Comparison of ENCODE assay signal across 30 cellular contexts in genomic region chr3:156769661-156770654, GRCh38. TPM values are rescaled to one million over a fixed set of nuclear protein-coding genes. Genes with fewer than 3 reads are reported as not detected.
A peak's percentile ranks its signal among the peaks of the same experiment; 100 is the strongest.
DNase-seq lines count a peak whose midpoint lies in the region; ATAC-seq and TF ChIP-seq lines count a peak whose summit lies in the region.
"Had no signal": no experiment of that assay in that cellular context is flagged by ENCODE, and none has a peak within 500 bp of the region (broad histone marks: within the 10 kb centered on the region; RNA-seq: fewer than 3 reads in every experiment).

No MANE protein-coding gene starts in this region.

- ATAC-seq in foreskin keratinocyte (no peak), right cardiac atrium (no peak), HG03159 (IDR thresholded peaks at IDR 0.05; ENCODE audit: unreplicated experiment) (no peak)
- ATAC-seq: A549; HepG2; left ventricle myocardium superior; naive thymus-derived CD8-positive, alpha-beta T cell; stimulated activated naive CD8-positive, alpha-beta T cell treated with anti-CD3 and anti-CD28 coated beads, Interleukin-15, amount 100 ng/mL, for 72 hours had no signal

- no peak overlapping the region for H3K4me3 Mint-ChIP-seq in MCF 10A (ENCODE audit: unreplicated experiment)
- H3K4me3 Mint-ChIP-seq: activated T-cell treated with anti-CD3 and anti-CD28 coated beads, Interleukin-2, amount 50 U/mL, for 24 hours; dendritic cell treated with granulocyte-macrophage colony-stimulating factor and Interleukin-4, amounts not matched to agents 40 ng/mL and 50 ng/mL, for 4 days; endodermal cell; naive thymus-derived CD8-positive, alpha-beta T cell; stimulated activated naive CD8-positive, alpha-beta T cell treated with anti-CD3 and anti-CD28 coated beads, Interleukin-15, amount 100 ng/mL, for 72 hours had no signal

- H3K27ac ChIP-seq in mammary epithelial cell (ENCODE audit: insufficient read depth, low read depth, low read length) (no peak overlapping the region), foreskin keratinocyte (peak overlapping the region; percentile 64), right cardiac atrium (ENCODE audit: low read length) (no peak overlapping the region)
- H3K27ac ChIP-seq: A549; BLaER1 treated with 17β-estradiol and CSF1 and Interleukin-3, amounts not matched to agents 10 nM and 100 nM; cardiac muscle cell; skin epidermis had no signal

- H4K20me1 ChIP-seq in mammary epithelial cell (ENCODE audit: insufficient read depth, low read length): no peaks in the 10 kb centered on the region
- H4K20me1 ChIP-seq: BLaER1 treated with 17β-estradiol and CSF1 and Interleukin-3, amounts not matched to agents 10 nM and 100 nM had no signal

- H2AFZ ChIP-seq in mammary epithelial cell (ENCODE audit: low read depth, low read length): no peak overlapping the region

- CTCF ChIA-PET in MCF 10A (lab: Yijun Ruan, JAX): interaction anchor here (0.7 to 1.1 kb wide), 2 partner anchors 34 to 367 kb away, joined by 3 read pairs; no protein-coding TSS in a partner anchor
- CTCF ChIA-PET in mammary epithelial cell (lab: Charles Lee; ENCODE audit: low non-redundant PET): interaction anchor here (0.6 kb wide), 1 partner anchor 235 kb away, joined by 3 read pairs; no protein-coding TSS in a partner anchor

- no peak overlapping the region for H3K4me2 ChIP-seq in mammary epithelial cell (ENCODE audit: insufficient read depth, low read depth, low read length)
- H3K4me2 ChIP-seq: A549; BLaER1 treated with 17β-estradiol and CSF1 and Interleukin-3, amounts not matched to agents 10 nM and 100 nM had no signal

- POLR2A ChIA-PET in MCF 10A (lab: Yijun Ruan, JAX): interaction anchor here (0.8 to 1.1 kb wide), 2 partner anchors 57 to 311 kb away, joined by 3 read pairs; no protein-coding TSS in a partner anchor

- H3K4me3 ChIP-seq in mammary epithelial cell (replicated peaks in 1 of 3; ENCODE audit: insufficient read depth in 1 of 3, low read depth in 2 of 3, low read length in 3 of 3) (no peak overlapping the region), adipocyte (ENCODE audit: low read length) (no peak overlapping the region), right cardiac atrium (ENCODE audit: low read length) (no peak overlapping the region), BE2C (ENCODE audit: low read depth, low read length) (no peak overlapping the region)
- H3K4me3 ChIP-seq: A549; BLaER1 treated with 17β-estradiol and CSF1 and Interleukin-3, amounts not matched to agents 10 nM and 100 nM; cardiac muscle cell; skin epidermis had no signal

- no peaks in the 10 kb centered on the region for H3K36me3 Mint-ChIP-seq in MCF 10A (ENCODE audit: insufficient read depth, unreplicated experiment)

- H3K79me2 ChIP-seq in mammary epithelial cell (ENCODE audit: insufficient read depth, low read length): no peaks in the 10 kb centered on the region

- peaks cover 21% of the 10 kb centered on the region for H3K4me1 ChIP-seq in mammary epithelial cell (ENCODE audit: insufficient read depth, low read length)
- H3K4me1 ChIP-seq in adipocyte (ENCODE audit: control insufficient read depth, insufficient read depth, low read length): peaks cover 16% of the 10 kb centered on the region
- peaks cover 36% of the 10 kb centered on the region for H3K4me1 ChIP-seq in foreskin keratinocyte
- no peaks in the 10 kb centered on the region for H3K4me1 ChIP-seq in right cardiac atrium (ENCODE audit: control insufficient read depth, insufficient read depth, low read length)
- no peaks in the 10 kb centered on the region for H3K4me1 ChIP-seq in BE2C
- H3K4me1 ChIP-seq: BLaER1 treated with 17β-estradiol and CSF1 and Interleukin-3, amounts not matched to agents 10 nM and 100 nM had no signal

- H3K27ac Mint-ChIP-seq in MCF 10A (ENCODE audit: low read depth, unreplicated experiment): peak overlapping the region; percentile 9
- H3K27ac Mint-ChIP-seq: activated T-cell treated with anti-CD3 and anti-CD28 coated beads, Interleukin-2, amount 50 U/mL, for 24 hours; dendritic cell treated with granulocyte-macrophage colony-stimulating factor and Interleukin-4, amounts not matched to agents 40 ng/mL and 50 ng/mL, for 4 days; endodermal cell; naive thymus-derived CD8-positive, alpha-beta T cell; stimulated activated naive CD8-positive, alpha-beta T cell treated with anti-CD3 and anti-CD28 coated beads, Interleukin-15, amount 100 ng/mL, for 72 hours had no signal

- WGBS in mammary epithelial cell (ENCODE audit: low coverage, missing lambda C conversion rate): 69% methylated on average over 3 of the region's 3 CpGs
- 84% methylated on average over 3 of the region's 3 CpGs for WGBS in right cardiac atrium

- TF ChIP-seq CTCF in MCF 10A (IDR thresholded peaks at IDR 0.05; ENCODE audit: unreplicated experiment): no peak
- no peak for TF ChIP-seq CTCF in mammary epithelial cell (conservative IDR thresholded peaks at IDR 0.05 in 1 of 2, IDR thresholded peaks at IDR 0.05 in 1 of 2; ENCODE audit: extremely low read depth in 1 of 2, insufficient read depth in 1 of 2, low read depth in 1 of 2, low read length in 2 of 2)
- no peak for TF ChIP-seq CTCF in foreskin keratinocyte (conservative IDR thresholded peaks at IDR 0.05)
- TF ChIP-seq CTCF in BE2C (IDR thresholded peaks at IDR 0.05; ENCODE audit: low read depth, low read length): no peak

- H3K9ac ChIP-seq in mammary epithelial cell (ENCODE audit: insufficient read depth, low read length): no peak overlapping the region
- no peak overlapping the region for H3K9ac ChIP-seq in adipocyte (ENCODE audit: low read length)
- H3K9ac ChIP-seq: BLaER1 treated with 17β-estradiol and CSF1 and Interleukin-3, amounts not matched to agents 10 nM and 100 nM had no signal

- BruUV-seq in MCF 10A (replicated peaks; lab: Mats Ljungman, UMichigan): no TSS peak
- BruUV-seq in mammary epithelial cell (replicated peaks; lab: Mats Ljungman, UMichigan): no TSS peak

- intact Hi-C loops in MCF 10A (cut with micrococcal nuclease) (no loop called here), mammary epithelial cell (cut with micrococcal nuclease) (no loop called here), right cardiac atrium (cut with DNase I) (no loop called here)

- H3K4me1 Mint-ChIP-seq in MCF 10A (ENCODE audit: insufficient read depth, unreplicated experiment): peaks cover 27% of the 10 kb centered on the region
- H3K4me1 Mint-ChIP-seq: endodermal cell; naive thymus-derived CD8-positive, alpha-beta T cell; stimulated activated naive CD8-positive, alpha-beta T cell treated with anti-CD3 and anti-CD28 coated beads, Interleukin-15, amount 100 ng/mL, for 72 hours had no signal

- H3K36me3 ChIP-seq in mammary epithelial cell (ENCODE audit: insufficient read depth, low read length) (no peaks in the 10 kb centered on the region), adipocyte (ENCODE audit: control insufficient read depth, insufficient read depth, low read length, severe bottlenecking) (no peaks in the 10 kb centered on the region), BE2C (no peaks in the 10 kb centered on the region)
- H3K36me3 ChIP-seq: BLaER1 treated with 17β-estradiol and CSF1 and Interleukin-3, amounts not matched to agents 10 nM and 100 nM; cardiac muscle cell had no signal

- H3K9me3 ChIP-seq in mammary epithelial cell (replicated peaks; ENCODE audit: insufficient read depth, low read length): no peaks in the 10 kb centered on the region
- H3K9me3 ChIP-seq in adipocyte (ENCODE audit: control insufficient read depth, low read length): no peaks in the 10 kb centered on the region
- H3K9me3 ChIP-seq in right cardiac atrium (ENCODE audit: control insufficient read depth, low read length): no peaks in the 10 kb centered on the region
- H3K9me3 ChIP-seq in BE2C: no peaks in the 10 kb centered on the region
- H3K9me3 ChIP-seq: A549; BLaER1 treated with 17β-estradiol and CSF1 and Interleukin-3, amounts not matched to agents 10 nM and 100 nM had no signal

- no peaks in the 10 kb centered on the region for H3K27me3 ChIP-seq in mammary epithelial cell (ENCODE audit: insufficient read depth, low read length)
- H3K27me3 ChIP-seq in adipocyte (replicated peaks; ENCODE audit: control insufficient read depth, insufficient read depth, low read length): no peaks in the 10 kb centered on the region
- no peaks in the 10 kb centered on the region for H3K27me3 ChIP-seq in foreskin keratinocyte
- no peaks in the 10 kb centered on the region for H3K27me3 ChIP-seq in right cardiac atrium (ENCODE audit: control insufficient read depth, insufficient read depth)
- H3K27me3 ChIP-seq in BE2C: no peaks in the 10 kb centered on the region
- H3K27me3 ChIP-seq: BLaER1 treated with 17β-estradiol and CSF1 and Interleukin-3, amounts not matched to agents 10 nM and 100 nM; cardiac muscle cell had no signal

- DNase-seq in MCF 10A (ENCODE audit: unreplicated experiment) (no peak), mammary epithelial cell (no peak), adipocyte (ENCODE audit: low read depth) (peak; percentile 59), foreskin keratinocyte (no peak), right cardiac atrium (no peak), BE2C (no peak)
- no peak for DNase-seq in stimulated activated CD4-positive, alpha-beta T cell treated with anti-CD3 and anti-CD28 coated beads, Interleukin-4, amount 100 ng/mL, for 4 hours
- DNase-seq: activated CD4-positive, alpha-beta T cell treated with anti-CD3 and anti-CD28 coated beads for 48 hours; activated naive CD4-positive, alpha-beta T cell; activated T-cell treated with anti-CD3 and anti-CD28 coated beads, Interleukin-2, amount 50 U/mL, for 24 hours; amygdala; endodermal cell; GF-D8; glutamatergic neuron; Kasumi-1; left ventricle myocardium superior; MV-4-11; naive thymus-derived CD8-positive, alpha-beta T cell; NCI-H446; NCI-H774; nucleus accumbens; RPMI8226; stimulated activated naive CD8-positive, alpha-beta T cell treated with anti-CD3 and anti-CD28 coated beads, Interleukin-15, amount 100 ng/mL, for 72 hours had no signal

- H3K9me3 Mint-ChIP-seq in MCF 10A (ENCODE audit: unreplicated experiment): no peaks in the 10 kb centered on the region
- H3K9me3 Mint-ChIP-seq: activated T-cell treated with anti-CD3 and anti-CD28 coated beads, Interleukin-2, amount 50 U/mL, for 24 hours; dendritic cell treated with granulocyte-macrophage colony-stimulating factor and Interleukin-4, amounts not matched to agents 40 ng/mL and 50 ng/mL, for 4 days; endodermal cell; naive thymus-derived CD8-positive, alpha-beta T cell had no signal

- in situ Hi-C loops in mammary epithelial cell (cut with MboI; ENCODE audit: low sequenced_read_pairs in 2 of 2): no loop called here

- dilution Hi-C loops in mammary epithelial cell (cut with HindIII; ENCODE audit: low sequenced_read_pairs): no loop called here

- H3K27me3 Mint-ChIP-seq in MCF 10A (ENCODE audit: insufficient read depth, unreplicated experiment): no peaks in the 10 kb centered on the region
- H3K27me3 Mint-ChIP-seq: activated T-cell treated with anti-CD3 and anti-CD28 coated beads, Interleukin-2, amount 50 U/mL, for 24 hours; dendritic cell treated with granulocyte-macrophage colony-stimulating factor and Interleukin-4, amounts not matched to agents 40 ng/mL and 50 ng/mL, for 4 days; stimulated activated naive CD8-positive, alpha-beta T cell treated with anti-CD3 and anti-CD28 coated beads, Interleukin-15, amount 100 ng/mL, for 72 hours had no signal

RNA-seq across cellular contexts. Expression of gene LEKR1, which starts 56.2 kb away (rescaled TPM):
- total RNA-seq in MCF 10A (2022) (1.3 and 2.2 TPM in 2 replicates), mammary epithelial cell (under 1 TPM; 0.83 to 0.87 TPM), foreskin keratinocyte (0.37 and 0.67 TPM in 2 replicates), right cardiac atrium (1 to 10 TPM in 3 of 4 donors, under 1 TPM in 1; 0.97 to 2.0 (median 1.6) TPM)
- polyA plus RNA-seq in mammary epithelial cell (0.03 TPM), foreskin keratinocyte (0.03 and 0.27 TPM in 2 replicates), right cardiac atrium (1.2 TPM)
- polyA minus RNA-seq in mammary epithelial cell: not detected
- 0.29 TPM for polyA plus RNA-seq in BE2C (2012; ENCODE audit: insufficient read depth, insufficient read length, low read depth)
